In the genomic region with DNA sequence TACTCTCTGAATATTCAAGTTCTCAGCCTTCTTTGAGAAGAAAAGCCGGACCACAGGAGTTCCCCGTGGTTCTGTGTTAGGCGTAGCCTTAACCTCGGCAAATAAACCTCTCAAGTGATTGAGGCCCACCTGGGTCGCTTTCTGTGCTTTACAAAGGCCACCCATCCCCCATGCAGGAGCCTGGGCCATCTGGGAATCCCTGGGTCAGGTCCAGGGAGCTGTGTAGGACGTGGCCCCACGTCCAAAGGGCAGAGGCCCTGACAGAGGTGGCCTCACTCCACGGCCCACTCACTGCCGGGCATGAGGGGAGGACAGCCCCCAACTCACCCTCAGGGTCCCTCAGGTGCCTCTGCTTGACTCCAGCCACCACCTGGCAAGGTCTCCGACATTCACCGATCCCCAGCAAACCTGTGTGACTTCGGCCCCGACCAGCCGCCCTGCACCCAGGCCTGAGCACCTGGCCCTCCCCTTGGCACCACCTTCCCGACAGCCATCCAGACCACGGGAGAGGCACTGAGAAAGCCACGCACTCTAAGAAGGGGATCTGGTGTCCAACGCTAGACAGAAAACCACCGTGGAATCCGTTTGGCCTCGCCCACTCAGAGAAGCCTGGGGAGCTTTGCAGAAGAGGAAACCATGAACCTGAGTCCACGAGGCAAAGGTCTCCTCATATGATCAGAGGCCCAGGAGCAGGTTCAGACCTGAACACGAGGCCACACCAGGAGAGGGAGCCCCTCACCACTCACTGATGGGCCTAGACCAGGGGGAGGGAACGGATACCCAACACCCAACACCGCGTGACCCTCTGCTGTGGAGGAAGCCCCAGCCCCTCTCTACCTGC, we compare ENCODE assay signal across 10 cellular contexts. TPM values are rescaled to one million over a fixed set of nuclear protein-coding genes. Genes with fewer than 3 reads are reported as not detected.
A peak's percentile ranks its signal among the peaks of the same experiment; 100 is the strongest.
DNase-seq lines count a peak whose midpoint lies in the region; ATAC-seq, FAIRE-seq and TF ChIP-seq lines count a peak whose summit lies in the region.
"Had no signal": no experiment of that assay in that cellular context is flagged by ENCODE, and none has a peak within 500 bp of the region (broad histone marks: within the 10 kb centered on the region; RNA-seq: fewer than 3 reads in every experiment).

No MANE protein-coding gene starts in this region.

- peak overlapping the region; percentile 66 for H3K4me3 Mint-ChIP-seq in activated CD4-positive, alpha-beta T cell treated with anti-CD3 and anti-CD28 coated beads, Interleukin-2, amount 10 ng/mL, durations not matched to agents 7 days and 5 days

- no peaks in the 10 kb centered on the region for H3K27me3 Mint-ChIP-seq in activated CD4-positive, alpha-beta T cell treated with anti-CD3 and anti-CD28 coated beads, Interleukin-2, amount 10 ng/mL, durations not matched to agents 7 days and 5 days

- no peak for ATAC-seq in GM21526 (IDR thresholded peaks at IDR 0.05; ENCODE audit: low FRiP score, unreplicated experiment)

- peaks cover 17 to 26% of the 10 kb centered on the region in 2 donors for H3K4me1 ChIP-seq in small intestine (ENCODE audit: control insufficient read depth in 2 of 2, insufficient read depth in 1 of 2, low read depth in 1 of 2, low read length in 1 of 2)

- H3K36me3 ChIP-seq in SK-N-MC (ENCODE audit: insufficient read depth, low read length) (no peaks in the 10 kb centered on the region), small intestine (ENCODE audit: control insufficient read depth in 2 of 2, insufficient read depth in 2 of 2, low read length in 2 of 2) (no peaks in the 10 kb centered on the region), brain microvascular endothelial cell (replicated peaks) (no peaks in the 10 kb centered on the region)

- H3K27me3 ChIP-seq in small intestine (ENCODE audit: control insufficient read depth in 2 of 2, insufficient read depth in 2 of 2, low read length in 2 of 2) = no peaks in the 10 kb centered on the region
- peaks cover 10% of the 10 kb centered on the region for H3K27me3 ChIP-seq in brain microvascular endothelial cell (replicated peaks)

- H3K4me1 Mint-ChIP-seq in activated CD4-positive, alpha-beta T cell treated with anti-CD3 and anti-CD28 coated beads, Interleukin-2, amount 10 ng/mL, durations not matched to agents 7 days and 5 days = peaks cover 70% of the 10 kb centered on the region

- DNase-seq in activated CD4-positive, alpha-beta T cell treated with anti-CD3 and anti-CD28 coated beads, Interleukin-2, amount 10 ng/mL, durations not matched to agents 7 days and 5 days = peak; percentile 31
- no peak for DNase-seq in activated CD4-positive, alpha-beta T cell treated with anti-CD3 and anti-CD28 coated beads, Interleukin-2, amount 50 U/mL, for 48 hours
- DNase-seq in SK-N-MC (ENCODE audit: low read depth, low spot score) (no peak), epithelial cell of proximal tubule (ENCODE audit: low read depth) (no peak), small intestine (peak; percentile 92), brain microvascular endothelial cell (no peak), DMS 273 treated with DMSO at 0.1 percent for 48 hours (lab: John Stamatoyannopoulos, UW) (no peak)
- DNase-seq: NCI-H446 had no signal

- H3K4me3 ChIP-seq in SK-N-MC (no peak overlapping the region), epithelial cell of proximal tubule (ENCODE audit: low read depth, low read length) (peak overlapping the region; percentile 25), small intestine (ENCODE audit: low read depth in 1 of 2, low read length in 2 of 2) (peak overlapping the region in 1 of 2 donors; percentile 9), brain microvascular endothelial cell (ENCODE audit: low read depth, low read length) (no peak overlapping the region)

- WGBS in small intestine, 3 donors = 18 to 43% (median 28%) methylated on average over 26 of the region's 26 CpGs

- no peaks in the 10 kb centered on the region for H3K9me3 Mint-ChIP-seq in activated CD4-positive, alpha-beta T cell treated with anti-CD3 and anti-CD28 coated beads, Interleukin-2, amount 10 ng/mL, durations not matched to agents 7 days and 5 days

- TF ChIP-seq CTCF in epithelial cell of proximal tubule (conservative IDR thresholded peaks at IDR 0.05; ENCODE audit: low read depth, low read length) (no peak), brain microvascular endothelial cell (IDR thresholded peaks at IDR 0.05; ENCODE audit: low read depth, low read length, missing control alignments) (no peak)

- POLR2A ChIA-PET in activated CD4-positive, alpha-beta T cell treated with anti-CD3 and anti-CD28 coated beads, Interleukin-2, amount 10 ng/mL, durations not matched to agents 7 days and 5 days (lab: Charles Lee) = no interaction called here

- peak overlapping the region; percentile 98 for H3K27ac Mint-ChIP-seq in activated CD4-positive, alpha-beta T cell treated with anti-CD3 and anti-CD28 coated beads, Interleukin-2, amount 10 ng/mL, durations not matched to agents 7 days and 5 days

- CTCF ChIA-PET in activated CD4-positive, alpha-beta T cell treated with anti-CD3 and anti-CD28 coated beads, Interleukin-2, amount 10 ng/mL, durations not matched to agents 7 days and 5 days (lab: Charles Lee) = interaction anchor here (1.8 kb wide), 1 partner anchor 184 kb away, joined by 4 read pairs; no protein-coding TSS in a partner anchor

- H3K36me3 Mint-ChIP-seq in activated CD4-positive, alpha-beta T cell treated with anti-CD3 and anti-CD28 coated beads, Interleukin-2, amount 10 ng/mL, durations not matched to agents 7 days and 5 days (ENCODE audit: low read depth) = peaks cover 56% of the 10 kb centered on the region

- FAIRE-seq in small intestine (lab: Jason Lieb, UNC) = no peak
- FAIRE-seq: bronchial epithelial cell had no signal

- in situ Hi-C loops in brain microvascular endothelial cell (cut with HindIII; ENCODE audit: low pct_ligation_motif_present, low sequenced_read_pairs) = no loop called here

- H3K9me3 ChIP-seq in SK-N-MC (ENCODE audit: low read depth, low read length) (no peaks in the 10 kb centered on the region), small intestine (ENCODE audit: control insufficient read depth, low read depth) (no peaks in the 10 kb centered on the region)

- peak overlapping the region; percentile 26 for H3K9ac ChIP-seq in SK-N-MC (ENCODE audit: insufficient read length)

- peak overlapping the region; percentile 60 for H3K27ac ChIP-seq in SK-N-MC
- H3K27ac ChIP-seq in small intestine (ENCODE audit: low read depth in 1 of 2, low read length in 1 of 2) = peak overlapping the region; percentile 94 to 96
- H3K27ac ChIP-seq in brain microvascular endothelial cell = no peak overlapping the region

RNA-seq across cellular contexts. Expression of gene SLC12A7, which starts 4.5 kb away (rescaled TPM):
- 100 to 1,000 TPM; 102 to 120 TPM for total RNA-seq in activated CD4-positive, alpha-beta T cell treated with anti-CD3 and anti-CD28 coated beads, Interleukin-2, amount 10 ng/mL, durations not matched to agents 7 days and 5 days
- 15.2 and 32.8 TPM in 2 replicates for total RNA-seq in epithelial cell of proximal tubule
- 10 to 100 TPM; 32.7 to 49.2 (median 39.8) TPM for polyA plus RNA-seq in small intestine

Comparison
In these comparisons a context has a peak if more than half of its experiments do, and no peak if none do; other contexts are left out.
1. DNase-seq: peak in activated CD4-positive, alpha-beta T cell treated with anti-CD3 and anti-CD28 coated beads, Interleukin-2, amount 10 ng/mL, durations not matched to agents 7 days and 5 days (single experiment) and small intestine (single experiment); none in activated CD4-positive, alpha-beta T cell treated with anti-CD3 and anti-CD28 coated beads, Interleukin-2, amount 50 U/mL, for 48 hours (0 of 2), SK-N-MC (single experiment), epithelial cell of proximal tubule (single experiment), brain microvascular endothelial cell (single experiment) and DMS 273 treated with DMSO at 0.1 percent for 48 hours (single experiment).